16 cellular contexts compared by ENCODE assay signal in the genomic region with DNA sequence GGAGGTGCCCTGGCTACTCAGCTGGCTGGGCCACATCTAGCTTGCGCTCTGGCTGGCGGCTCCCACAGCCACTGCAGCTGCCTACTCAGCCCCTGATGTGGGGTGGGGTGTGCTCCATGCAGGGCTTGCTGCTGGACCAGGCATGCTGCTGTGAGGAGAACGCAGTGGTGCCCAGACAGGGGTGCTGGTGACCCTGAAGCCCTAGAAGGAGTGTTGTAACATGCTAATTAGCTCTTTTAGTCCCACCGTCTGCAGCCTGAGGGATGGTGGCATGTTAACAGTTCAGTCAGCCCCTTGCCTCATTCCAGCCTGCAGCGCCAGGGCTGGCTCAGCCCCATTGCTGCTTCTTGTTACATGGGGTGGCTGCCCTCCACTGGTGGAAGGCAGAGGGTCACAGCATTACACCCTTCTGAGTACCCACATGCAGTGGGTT.
DNase-seq lines count a peak whose midpoint lies in the region; ATAC-seq and TF ChIP-seq lines count a peak whose summit lies in the region.
"Had no signal": no experiment of that assay in that cellular context is flagged by ENCODE, and none has a peak within 500 bp of the region (broad histone marks: within the 10 kb centered on the region; RNA-seq: fewer than 3 reads in every experiment).

No MANE protein-coding gene starts in this region.

- no peaks in the 10 kb centered on the region for H3K4me1 Mint-ChIP-seq in Calu3 (ENCODE audit: low read depth, unreplicated experiment)
- H3K4me1 Mint-ChIP-seq in nephron progenitor cell, result no peaks in the 10 kb centered on the region
- H3K4me1 Mint-ChIP-seq: activated naive CD4-positive, alpha-beta T cell treated with anti-CD3 and anti-CD28 coated beads, Interleukin-2, amount 50 U/mL, for 24 hours; T-cell had no signal

- BruUV-seq in Calu3 (replicated peaks; lab: Mats Ljungman, UMichigan), result no TSS peak

- no peak overlapping the region for H3K9ac ChIP-seq in Karpas-422 (ENCODE audit: low read length)

- H3K4me2 ChIP-seq in Karpas-422 (ENCODE audit: low read depth, low read length, poor library complexity, severe bottlenecking), result no peak overlapping the region

- H3K36me3 ChIP-seq in Karpas-422 (ENCODE audit: insufficient read depth, low read length), result no peaks in the 10 kb centered on the region
- H3K36me3 ChIP-seq: ovary, stomach had no signal

- H3K27me3 ChIP-seq in Karpas-422 (ENCODE audit: low read length), result no peaks in the 10 kb centered on the region
- H3K27me3 ChIP-seq: ovary, stomach had no signal

- H3K9me2 ChIP-seq in Karpas-422 (replicated peaks; ENCODE audit: insufficient read depth, low read length), result no peaks in the 10 kb centered on the region

- no peaks in the 10 kb centered on the region for H4K20me1 ChIP-seq in Karpas-422 (ENCODE audit: insufficient read depth, low read depth, low read length)

- H3K79me2 ChIP-seq in Karpas-422 (ENCODE audit: low read length), result no peaks in the 10 kb centered on the region

- ATAC-seq in Right ventricle myocardium inferior (no peak), HG03565 (IDR thresholded peaks at IDR 0.05; ENCODE audit: unreplicated experiment) (no peak)
- ATAC-seq: left colon, T-cell had no signal

- no peak overlapping the region for H3K27ac ChIP-seq in Karpas-422 (ENCODE audit: low read length)
- H3K27ac ChIP-seq: coronary artery, ovary, stomach had no signal

- H3K36me3 Mint-ChIP-seq in Calu3 (ENCODE audit: insufficient read depth, unreplicated experiment), result no peaks in the 10 kb centered on the region
- no peaks in the 10 kb centered on the region for H3K36me3 Mint-ChIP-seq in nephron progenitor cell (ENCODE audit: low read depth)
- H3K36me3 Mint-ChIP-seq: activated naive CD4-positive, alpha-beta T cell treated with anti-CD3 and anti-CD28 coated beads, Interleukin-2, amount 50 U/mL, for 24 hours; T-cell had no signal

- H3K4me3 Mint-ChIP-seq in Calu3 (ENCODE audit: low read depth, unreplicated experiment) (no peak overlapping the region), nephron progenitor cell (no peak overlapping the region)
- H3K4me3 Mint-ChIP-seq: activated naive CD4-positive, alpha-beta T cell treated with anti-CD3 and anti-CD28 coated beads, Interleukin-2, amount 50 U/mL, for 24 hours; T-cell had no signal

- H3K9me3 Mint-ChIP-seq in Calu3 (ENCODE audit: low read depth, unreplicated experiment) (no peaks in the 10 kb centered on the region), nephron progenitor cell (peaks cover 17% of the 10 kb centered on the region)

- CTCF ChIA-PET in Calu3 (lab: Charles Lee), result no interaction called here

- H2AFZ ChIP-seq in Karpas-422 (ENCODE audit: low read length), result no peak overlapping the region

- TF ChIP-seq CTCF in Calu3 (IDR thresholded peaks at IDR 0.05; ENCODE audit: unreplicated experiment) (no peak), nephron progenitor cell (IDR thresholded peaks at IDR 0.05) (no peak)

- H3K4me3 ChIP-seq in Karpas-422 (ENCODE audit: low read length), result no peak overlapping the region
- H3K4me3 ChIP-seq: coronary artery, ovary, stomach had no signal

- no peak overlapping the region for H3K27ac Mint-ChIP-seq in Calu3 (ENCODE audit: unreplicated experiment)
- no peak overlapping the region for H3K27ac Mint-ChIP-seq in nephron progenitor cell
- H3K27ac Mint-ChIP-seq: activated naive CD4-positive, alpha-beta T cell treated with anti-CD3 and anti-CD28 coated beads, Interleukin-2, amount 50 U/mL, for 24 hours; T-cell had no signal

- DNase-seq in Calu3, result peak; percentile 14
- peak; percentile 43 for DNase-seq in Karpas-422
- peak; percentile 0 for DNase-seq in amniotic epithelial cell (ENCODE audit: low read depth)
- peak; percentile 36 for DNase-seq in nephron progenitor cell
- DNase-seq in Right ventricle myocardium inferior (ENCODE audit: missing footprints), result no peak
- DNase-seq in DMS153 treated with DMSO at 0.1 percent for 48 hours (lab: John Stamatoyannopoulos, UW; ENCODE audit: unreplicated experiment), result no peak
- no peak for DNase-seq in UCSD-AML1 (lab: John Stamatoyannopoulos, UW; ENCODE audit: unreplicated experiment)
- DNase-seq: activated CD8-positive, alpha-beta memory T cell treated with anti-CD3 and anti-CD28 coated beads for 24 hours; left colon; ovary; stimulated activated CD4-positive, alpha-beta T cell treated with anti-CD3 and anti-CD28 coated beads, Interleukin-2, amount 100 ng/mL, for 48 hours; stomach; T-cell had no signal

- no peaks in the 10 kb centered on the region for H3K4me1 ChIP-seq in Karpas-422 (ENCODE audit: low read length)
- H3K4me1 ChIP-seq: stomach had no signal

- intact Hi-C loops in Calu3 (cut with micrococcal nuclease; ENCODE audit: unreplicated experiment) (loop anchor here (1.0 kb wide), 1 partner anchor 276 kb away; no protein-coding TSS in a partner anchor), Right ventricle myocardium inferior (cut with DNase I) (no loop called here)

- no peaks in the 10 kb centered on the region for H3K27me3 Mint-ChIP-seq in Calu3 (ENCODE audit: unreplicated experiment)
- peaks cover 2% of the 10 kb centered on the region for H3K27me3 Mint-ChIP-seq in nephron progenitor cell (ENCODE audit: low read depth, poor library complexity)
- H3K27me3 Mint-ChIP-seq: activated naive CD4-positive, alpha-beta T cell treated with anti-CD3 and anti-CD28 coated beads, Interleukin-2, amount 50 U/mL, for 24 hours; T-cell had no signal

- H3K9me3 ChIP-seq in Karpas-422 (ENCODE audit: low read length), result no peaks in the 10 kb centered on the region
- H3K9me3 ChIP-seq: ovary had no signal

Comparison
In these comparisons a context has a peak if more than half of its experiments do, and no peak if none do; other contexts are left out.
1. DNase-seq: peak in Calu3 (single experiment), Karpas-422 (single experiment), amniotic epithelial cell (single experiment) and nephron progenitor cell (single experiment); none in Right ventricle myocardium inferior (single experiment), DMS153 treated with DMSO at 0.1 percent for 48 hours (single experiment) and UCSD-AML1 (single experiment).